ENCODE assay signal across 35 cellular contexts in genomic region chr5:109575506-109575905, GRCh38.
"Had no signal": no experiment of that assay in that cellular context is flagged by ENCODE, and none has a peak within 500 bp of the region (broad histone marks: within the 10 kb centered on the region; RNA-seq: fewer than 3 reads in every experiment).

No MANE protein-coding gene starts in this region.

- H3K4me3 ChIP-seq: MG63 had no signal

- DNase-seq: Karpas-422, Kasumi-1, MG63, MM.1S, MV-4-11, NCI-H1048, NCI-H1092, NCI-H1092 treated with DMSO at 0.1 percent for 48 hours, NCI-H1105, NCI-H1105 treated with DMSO at 0.1 percent for 48 hours, NCI-H1417, NCI-H1417 treated with DMSO at 0.1 percent for 48 hours, NCI-H1436, NCI-H1436 treated with DMSO at 0.1 percent for 48 hours, NCI-H146, NCI-H1694, NCI-H1694 treated with DMSO at 0.1 percent for 48 hours, NCI-H187, NCI-H187 treated with DMSO at 0.1 percent for 48 hours, NCI-H1930, NCI-H2029, NCI-H2029 treated with DMSO at 0.1 percent for 48 hours, NCI-H2081, NCI-H2081 treated with DMSO at 0.1 percent for 48 hours, NCI-H2107, NCI-H2171, NCI-H2171 treated with DMSO at 0.1 percent for 48 hours, NCI-H2227 treated with DMSO at 0.1 percent for 48 hours, NCI-H226, NCI-H345, NCI-H446, NCI-H446 treated with DMSO at 0.1 percent for 48 hours, NCI-H510A, NCI-H510A treated with DMSO at 0.1 percent for 48 hours, NCI-H524 had no signal

- H3K27me3 ChIP-seq: MG63 had no signal

- H3K9me3 ChIP-seq: MG63 had no signal

- H3K36me3 ChIP-seq: MG63 had no signal
